Comparison of ENCODE assay signal across 20 cellular contexts in the genomic region with DNA sequence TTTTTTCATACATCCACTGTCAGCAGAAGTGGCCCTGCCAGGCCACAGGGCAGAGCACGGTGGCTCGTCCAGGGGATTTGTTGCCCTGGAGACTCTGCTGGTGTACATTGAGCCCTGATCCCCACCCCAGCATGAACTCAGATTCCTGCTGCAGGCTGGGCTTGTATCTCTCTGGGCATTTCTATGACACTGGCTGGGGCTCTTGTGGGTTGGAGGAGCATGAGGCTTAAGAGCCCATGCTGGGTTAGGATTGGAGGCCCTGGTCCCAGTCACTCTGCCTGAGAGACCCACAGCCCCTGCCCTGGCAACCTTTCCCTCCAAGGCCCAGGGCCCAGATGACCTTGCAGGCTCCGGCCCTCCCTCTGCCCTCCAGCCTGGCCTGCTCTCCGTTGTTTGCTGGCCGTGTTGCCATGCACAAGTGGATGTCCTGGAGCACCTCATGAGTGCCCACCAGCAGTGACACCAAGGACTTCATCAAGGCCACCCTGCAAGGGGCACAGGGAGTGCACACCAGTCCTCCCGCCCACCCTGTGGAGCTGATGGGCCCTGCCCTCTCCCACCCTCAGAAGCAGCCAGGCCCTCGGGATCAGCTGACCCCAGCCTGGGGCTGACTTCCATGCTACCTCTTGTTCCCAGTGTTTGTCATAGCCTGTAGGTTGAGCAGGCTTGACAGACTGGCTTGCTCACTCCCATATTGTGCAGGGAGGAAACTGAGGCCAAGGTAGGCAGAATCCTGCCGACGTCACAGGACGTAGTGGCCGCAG.
"Had no signal": no experiment of that assay in that cellular context is flagged by ENCODE, and none has a peak within 500 bp of the region (broad histone marks: within the 10 kb centered on the region; RNA-seq: fewer than 3 reads in every experiment).

No MANE protein-coding gene starts in this region.

- H3K27me3 ChIP-seq: gastrocnemius medialis, thyroid gland had no signal

- H3K36me3 ChIP-seq: gastrocnemius medialis, suprapubic skin, thyroid gland had no signal

- H3K27ac ChIP-seq: epithelial cell of prostate, gastrocnemius medialis, parathyroid adenoma, suprapubic skin, thyroid gland had no signal

- H3K4me3 ChIP-seq: gastrocnemius medialis, smooth muscle cell, suprapubic skin, thyroid gland had no signal

- DNase-seq: cortex of kidney; effector CD4-positive, alpha-beta T cell; foreskin fibroblast; gastrocnemius medialis; kidney; mesenchymal stem cell; midbrain; naive thymus-derived CD4-positive, alpha-beta T cell; occipital lobe; stimulated activated CD4-positive, alpha-beta T cell treated with anti-CD3 and anti-CD28 coated beads, Interleukin-12 subunit alpha, Interleukin-12 subunit beta, amount 100 ng/mL, for 4 hours; stimulated activated CD4-positive, alpha-beta T cell treated with anti-CD3 and anti-CD28 coated beads, Interleukin-1b, Interleukin-23, amount 100 ng/mL, for 48 hours; stimulated activated CD4-positive, alpha-beta T cell treated with anti-CD3 and anti-CD28 coated beads, Interleukin-4, amount 100 ng/mL, for 1 hour; stimulated activated CD8-positive, alpha-beta memory T cell treated with anti-CD3 and anti-CD28 coated beads, Interleukin-4, amount 100 ng/mL, for 48 hours; stimulated activated naive CD4-positive, alpha-beta T cell; stimulated activated naive CD8-positive, alpha-beta T cell treated with anti-CD3 and anti-CD28 coated beads, Interleukin-15, amount 100 ng/mL, for 72 hours; thyroid gland had no signal

- H3K4me1 ChIP-seq: gastrocnemius medialis, parathyroid adenoma, suprapubic skin, thyroid gland had no signal

- H3K9me3 ChIP-seq: gastrocnemius medialis, suprapubic skin, thyroid gland had no signal
